8 cellular contexts compared by ENCODE assay signal in the genomic region with DNA sequence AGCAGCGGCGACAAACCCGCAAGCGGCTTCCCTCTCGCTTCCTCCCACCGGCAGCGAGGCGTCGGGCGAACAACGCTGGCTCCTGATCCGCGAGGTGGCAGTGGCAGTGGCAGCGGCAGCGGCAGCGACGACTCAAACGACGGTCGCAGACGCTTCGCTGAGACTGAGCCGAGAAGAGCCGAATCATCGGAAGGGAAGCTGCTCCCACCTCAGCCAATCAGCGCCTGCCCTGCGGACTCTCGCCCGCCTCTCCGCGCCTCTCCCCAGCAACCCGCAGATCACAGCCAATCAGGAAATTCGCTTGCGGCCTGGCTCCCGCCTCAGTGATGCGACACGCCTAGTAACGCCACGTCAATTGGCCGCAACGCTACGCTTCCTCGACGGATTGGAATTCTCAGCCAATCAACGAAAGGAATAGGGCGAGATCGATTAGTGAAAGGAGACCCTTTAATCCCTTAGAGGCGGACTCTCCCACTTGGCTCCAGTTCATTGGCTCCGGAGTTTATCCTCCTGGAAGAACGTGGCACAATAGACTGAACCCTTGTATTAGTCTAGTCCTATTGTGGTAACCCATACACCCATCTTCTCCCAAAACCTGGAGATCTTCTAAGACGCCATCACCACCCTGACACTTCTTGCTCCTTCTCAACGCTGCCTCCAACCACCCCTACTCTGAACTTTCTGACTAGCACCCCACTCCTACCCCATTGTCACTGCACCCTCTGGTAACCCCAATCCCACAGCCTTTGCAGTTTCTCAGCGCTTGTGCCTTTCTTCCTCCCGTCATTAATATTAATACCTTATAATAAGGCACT. TPM values are rescaled to one million over a fixed set of nuclear protein-coding genes. Genes with fewer than 3 reads are reported as not detected.
DNase-seq lines count a peak whose midpoint lies in the region; ATAC-seq and TF ChIP-seq lines count a peak whose summit lies in the region.

A gene (minus strand): TSS at position 165 of the 815 bp plus-strand sequence. CDS start 272 bp downstream, outside the sequence.

- peaks cover 49% of the 10 kb centered on the region for H3K4me1 Mint-ChIP-seq in activated T-helper 2 cell treated with anti-CD3 and anti-CD28 coated beads, Interferon-gamma antibody, Interleukin-2, Interleukin-4, amounts not matched to agents 10 μg/mL and 5 μg/mL and 100 μg/mL, durations not matched to agents 14 hours and 24 hours and 36 hours (ENCODE audit: low read depth)
- H3K4me1 Mint-ChIP-seq in naive thymus-derived CD4-positive, alpha-beta T cell: peaks cover 34 to 67% (median 47%) of the 10 kb centered on the region in 7 donors

- H3K27ac Mint-ChIP-seq in activated T-helper 2 cell treated with anti-CD3 and anti-CD28 coated beads, Interferon-gamma antibody, Interleukin-2, Interleukin-4, amounts not matched to agents 10 μg/mL and 5 μg/mL and 100 μg/mL, durations not matched to agents 14 hours and 24 hours and 36 hours: peak within 1 kb of the TSS; percentile 88
- peak within 1 kb of the TSS; percentile 81 to 96 (median 91) for H3K27ac Mint-ChIP-seq in naive thymus-derived CD4-positive, alpha-beta T cell

- peak within 1 kb of the TSS; percentile 100 for H3K4me2 ChIP-seq in fibroblast of lung (ENCODE audit: extremely low read depth, insufficient read depth, low read length)

- peaks cover 65% of the 10 kb centered on the region for H3K36me3 ChIP-seq in RWPE2 (ENCODE audit: low read depth)
- peaks cover 7% of the 10 kb centered on the region for H3K36me3 ChIP-seq in fibroblast of lung (ENCODE audit: control insufficient read depth, insufficient read depth, low read length)
- H3K36me3 ChIP-seq in naive thymus-derived CD4-positive, alpha-beta T cell (ENCODE audit: control insufficient read depth in 2 of 3, insufficient read depth in 3 of 3, low read length in 3 of 3): peaks cover 3 to 17% (median 3%) of the 10 kb centered on the region in 3 experiments

- peaks cover 80% of the 10 kb centered on the region for H3K36me3 Mint-ChIP-seq in activated T-helper 2 cell treated with anti-CD3 and anti-CD28 coated beads, Interferon-gamma antibody, Interleukin-2, Interleukin-4, amounts not matched to agents 10 μg/mL and 5 μg/mL and 100 μg/mL, durations not matched to agents 14 hours and 24 hours and 36 hours (ENCODE audit: low read depth)
- H3K36me3 Mint-ChIP-seq in naive thymus-derived CD4-positive, alpha-beta T cell: peaks cover 0 to 30% (median 10%) of the 10 kb centered on the region in 5 donors

- no peaks in the 10 kb centered on the region for H3K9me3 Mint-ChIP-seq in activated T-helper 2 cell treated with anti-CD3 and anti-CD28 coated beads, Interferon-gamma antibody, Interleukin-2, Interleukin-4, amounts not matched to agents 10 μg/mL and 5 μg/mL and 100 μg/mL, durations not matched to agents 14 hours and 24 hours and 36 hours
- H3K9me3 Mint-ChIP-seq in naive thymus-derived CD4-positive, alpha-beta T cell: peaks cover 0 to 2% (median 0%) of the 10 kb centered on the region in 11 donors

- H3K9me3 ChIP-seq in RWPE2 (ENCODE audit: severe bottlenecking) (no peaks in the 10 kb centered on the region), fibroblast of lung (ENCODE audit: control insufficient read depth, insufficient read depth, low read depth, low read length) (no peaks in the 10 kb centered on the region)
- H3K9me3 ChIP-seq in naive thymus-derived CD4-positive, alpha-beta T cell (ENCODE audit: control insufficient read depth in 2 of 3, low read length in 3 of 3): no peaks in the 10 kb centered on the region

- no peak within 1 kb of the TSS for H2AFZ ChIP-seq in fibroblast of lung (ENCODE audit: low read length)

- TF ChIP-seq CTCF in RWPE2 (IDR thresholded peaks at IDR 0.05; ENCODE audit: poor library complexity, severe bottlenecking) (no peak), fibroblast of lung (conservative IDR thresholded peaks at IDR 0.05 in 1 of 2, IDR thresholded peaks at IDR 0.05 in 1 of 2; ENCODE audit: low read depth in 1 of 2, low read length in 2 of 2) (no peak)

- H3K4me1 ChIP-seq in RWPE2 (ENCODE audit: insufficient read depth, poor library complexity, severe bottlenecking) (peaks cover 17% of the 10 kb centered on the region), fibroblast of lung (ENCODE audit: control insufficient read depth, extremely low read depth, insufficient read depth, low read length) (no peaks in the 10 kb centered on the region)
- H3K4me1 ChIP-seq in naive thymus-derived CD4-positive, alpha-beta T cell (ENCODE audit: control insufficient read depth in 2 of 2, insufficient read depth in 2 of 2, low read length in 2 of 2): peaks cover 22 to 38% of the 10 kb centered on the region in 2 donors

- CTCF ChIA-PET in naive thymus-derived CD4-positive, alpha-beta T cell (lab: Charles Lee): interaction anchor here (0.6 to 2.3 kb wide), 2 partner anchors 23 to 721 kb away, joined by 3 to 11 read pairs; a partner anchor contains a TSS

- POLR2A ChIA-PET in naive thymus-derived CD4-positive, alpha-beta T cell (lab: Charles Lee): interaction anchor here (0.6 to 2.9 kb wide), 11 partner anchors 9 to 657 kb away, joined by 3 to 25 read pairs (median 7); a partner anchor contains a TSS

- H4K20me1 ChIP-seq in fibroblast of lung (ENCODE audit: control insufficient read depth, extremely low read depth, insufficient read depth, low read length): peaks cover 17% of the 10 kb centered on the region

- intact Hi-C loops in activated T-helper 2 cell treated with anti-CD3 and anti-CD28 coated beads, Interferon-gamma antibody, Interleukin-2, Interleukin-4, amounts not matched to agents 10 μg/mL and 5 μg/mL and 100 μg/mL, durations not matched to agents 14 hours and 24 hours and 36 hours (cut with micrococcal nuclease): loop anchor here (1.0 to 10.0 kb wide), 8 partner anchors 8 to 1412 kb away; a partner anchor contains a TSS
- intact Hi-C loops in naive thymus-derived CD4-positive, alpha-beta T cell (cut with micrococcal nuclease): loop anchor here (1.0 to 10.0 kb wide), 14 partner anchors 8 to 742 kb away; a partner anchor contains a TSS

- H3K27me3 Mint-ChIP-seq in activated T-helper 2 cell treated with anti-CD3 and anti-CD28 coated beads, Interferon-gamma antibody, Interleukin-2, Interleukin-4, amounts not matched to agents 10 μg/mL and 5 μg/mL and 100 μg/mL, durations not matched to agents 14 hours and 24 hours and 36 hours (ENCODE audit: low read depth): no peaks in the 10 kb centered on the region
- peaks cover 0 to 3% (median 0%) of the 10 kb centered on the region in 5 donors for H3K27me3 Mint-ChIP-seq in naive thymus-derived CD4-positive, alpha-beta T cell

- peaks cover 50% of the 10 kb centered on the region for H3K79me2 ChIP-seq in fibroblast of lung (ENCODE audit: control insufficient read depth, insufficient read depth, low read length)

- peak; percentile 100 for DNase-seq in EH (ENCODE audit: low read depth)
- peak; percentile 99 for DNase-seq in H4 (ENCODE audit: low spot score)
- peak; percentile 98 for DNase-seq in LoVo (ENCODE audit: low spot score)
- DNase-seq in RWPE2 (ENCODE audit: low spot score): peak; percentile 99
- DNase-seq in activated T-helper 2 cell treated with anti-CD3 and anti-CD28 coated beads, Interferon-gamma antibody, Interleukin-2, Interleukin-4, amounts not matched to agents 10 μg/mL and 5 μg/mL and 100 μg/mL, durations not matched to agents 14 hours and 24 hours and 36 hours (ENCODE audit: low spot score): peak; percentile 97
- peak; percentile 99 for DNase-seq in fibroblast of lung (ENCODE audit: low read depth in 2 of 2)
- DNase-seq in naive thymus-derived CD4-positive, alpha-beta T cell: peak; percentile 80 to 99 (median 98)
- DNase-seq in stimulated activated naive CD4-positive, alpha-beta T cell (lab: John Stamatoyannopoulos, UW): peak; percentile 90 to 98 (median 96)

- peak; percentile 90 for ATAC-seq in RWPE2 (ENCODE audit: low read depth)
- peak; percentile 92 for ATAC-seq in naive thymus-derived CD4-positive, alpha-beta T cell

- peak within 1 kb of the TSS; percentile 93 for H3K27ac ChIP-seq in RWPE2 (ENCODE audit: poor library complexity, severe bottlenecking)
- H3K27ac ChIP-seq in fibroblast of lung (ENCODE audit: insufficient read depth, low read length): peak within 1 kb of the TSS; percentile 99
- H3K27ac ChIP-seq in naive thymus-derived CD4-positive, alpha-beta T cell (ENCODE audit: low read depth, low read length): peak within 1 kb of the TSS; percentile 93

- H3K4me3 Mint-ChIP-seq in activated T-helper 2 cell treated with anti-CD3 and anti-CD28 coated beads, Interferon-gamma antibody, Interleukin-2, Interleukin-4, amounts not matched to agents 10 μg/mL and 5 μg/mL and 100 μg/mL, durations not matched to agents 14 hours and 24 hours and 36 hours (ENCODE audit: low read depth): peak within 1 kb of the TSS; percentile 91
- H3K4me3 Mint-ChIP-seq in naive thymus-derived CD4-positive, alpha-beta T cell: peak within 1 kb of the TSS; percentile 74 to 95 (median 88)

- peak within 1 kb of the TSS; percentile 89 for H3K4me3 ChIP-seq in RWPE2 (ENCODE audit: severe bottlenecking)
- peak within 1 kb of the TSS; percentile 80 to 95 (median 81) for H3K4me3 ChIP-seq in fibroblast of lung (replicated peaks in 1 of 4; ENCODE audit: control extremely low read depth in 1 of 4, insufficient read depth in 1 of 4, low read depth in 3 of 4, low read length in 4 of 4)
- peak within 1 kb of the TSS; percentile 53 for H3K4me3 ChIP-seq in naive thymus-derived CD4-positive, alpha-beta T cell (ENCODE audit: low read length)

- no peaks in the 10 kb centered on the region for H3K27me3 ChIP-seq in RWPE2 (ENCODE audit: insufficient read depth, poor library complexity, severe bottlenecking)
- no peaks in the 10 kb centered on the region for H3K27me3 ChIP-seq in fibroblast of lung (ENCODE audit: control insufficient read depth, insufficient read depth, low read length)
- H3K27me3 ChIP-seq in naive thymus-derived CD4-positive, alpha-beta T cell (ENCODE audit: control insufficient read depth in 2 of 2, insufficient read depth in 2 of 2, low read length in 2 of 2): no peaks in the 10 kb centered on the region

- H3K9ac ChIP-seq in fibroblast of lung (ENCODE audit: insufficient read depth, low read length): peak within 1 kb of the TSS; percentile 100

RNA-seq across cellular contexts. Expression of the gene that starts here (rescaled TPM):
- 380 and 386 TPM in 2 replicates for total RNA-seq in H4 (2014; rRNA removed; shearing (Covaris generic))
- total RNA-seq in activated T-helper 2 cell treated with anti-CD3 and anti-CD28 coated beads, Interferon-gamma antibody, Interleukin-2, Interleukin-4, amounts not matched to agents 10 μg/mL and 5 μg/mL and 100 μg/mL, durations not matched to agents 14 hours and 24 hours and 36 hours: 361 and 366 TPM in 2 replicates
- 220 and 340 TPM in 2 replicates for total RNA-seq in fibroblast of lung
- polyA plus RNA-seq in fibroblast of lung: 298 and 306 TPM in 2 replicates
- polyA plus RNA-seq in fibroblast of lung (2012): 323 and 361 TPM in 2 replicates
- polyA minus RNA-seq in fibroblast of lung (ENCODE audit: low replicate concordance): 669 and 750 TPM in 2 replicates
- 100 to 1,000 TPM; 138 to 259 (median 202) TPM for total RNA-seq in naive thymus-derived CD4-positive, alpha-beta T cell
- polyA plus RNA-seq in naive thymus-derived CD4-positive, alpha-beta T cell: 100 to 1,000 TPM; 134 to 198 TPM

Comparison
In these comparisons a context has a peak if more than half of its experiments do, and no peak if none do; other contexts are left out.
1. Peak in every context shown above with its lines: DNase-seq, ATAC-seq, H3K4me3 ChIP-seq and H3K27ac ChIP-seq.